Comparison of ENCODE assay signal across 20 cellular contexts in genomic region chr14:38866461-38866860, GRCh38.
DNase-seq lines count a peak whose midpoint lies in the region; ATAC-seq and TF ChIP-seq lines count a peak whose summit lies in the region.
"Had no signal": no experiment of that assay in that cellular context is flagged by ENCODE, and none has a peak within 500 bp of the region (broad histone marks: within the 10 kb centered on the region; RNA-seq: fewer than 3 reads in every experiment).

No MANE protein-coding gene starts in this region.

- peaks cover 30% of the 10 kb centered on the region for H3K4me1 Mint-ChIP-seq in mesothelial cell of epicardium
- H3K4me1 Mint-ChIP-seq: activated CD4-positive, alpha-beta T cell treated with anti-CD3 and anti-CD28 coated beads, Interleukin-2, amount 10 ng/mL, durations not matched to agents 24 days and 14 days; activated naive CD4-positive, alpha-beta T cell treated with anti-CD3 and anti-CD28 coated beads, Interleukin-2, amount 50 U/mL, for 24 hours; CD8-positive, alpha-beta memory T cell; naive thymus-derived CD8-positive, alpha-beta T cell had no signal

- ATAC-seq in GM19467 (IDR thresholded peaks at IDR 0.05; ENCODE audit: unreplicated experiment) = no peak
- ATAC-seq: body of pancreas; naive thymus-derived CD8-positive, alpha-beta T cell had no signal

- H3K27me3 Mint-ChIP-seq in mesothelial cell of epicardium (ENCODE audit: low read depth) = no peaks in the 10 kb centered on the region
- H3K27me3 Mint-ChIP-seq: dendritic cell treated with granulocyte-macrophage colony-stimulating factor and Interleukin-4, amounts not matched to agents 40 ng/mL and 50 ng/mL, for 4 days had no signal

- no peaks in the 10 kb centered on the region for H3K36me3 Mint-ChIP-seq in mesothelial cell of epicardium
- H3K36me3 Mint-ChIP-seq: activated naive CD4-positive, alpha-beta T cell treated with anti-CD3 and anti-CD28 coated beads, Interleukin-2, amount 50 U/mL, for 24 hours; CD8-positive, alpha-beta memory T cell had no signal

- H3K9me3 Mint-ChIP-seq in mesothelial cell of epicardium = peaks cover 15% of the 10 kb centered on the region
- H3K9me3 Mint-ChIP-seq: activated CD4-positive, alpha-beta T cell treated with anti-CD3 and anti-CD28 coated beads, Interleukin-2, amount 10 ng/mL, durations not matched to agents 24 days and 14 days; activated naive CD4-positive, alpha-beta T cell treated with anti-CD3 and anti-CD28 coated beads, Interleukin-2, amount 50 U/mL, for 24 hours had no signal

- peak; percentile 89 for DNase-seq in DMS153 (lab: John Stamatoyannopoulos, UW)
- peak; percentile 49 for DNase-seq in NCI-H128 (lab: John Stamatoyannopoulos, UW; ENCODE audit: unreplicated experiment)
- DNase-seq in NCI-H748 (lab: John Stamatoyannopoulos, UW; ENCODE audit: unreplicated experiment) = peak; percentile 88
- DNase-seq in iPS-NIHi11 (ENCODE audit: low spot score) = no peak
- DNase-seq in mesothelial cell of epicardium (ENCODE audit: low spot score in 2 of 2, unreplicated experiment in 2 of 2) = no peak
- no peak for DNase-seq in kidney glomerular epithelial cell (lab: John Stamatoyannopoulos, UW)
- DNase-seq: activated CD4-positive, alpha-beta T cell treated with anti-CD3 and anti-CD28 coated beads, Interleukin-2, amount 10 ng/mL, durations not matched to agents 24 days and 14 days; body of pancreas; CD8-positive, alpha-beta memory T cell; erythroblast; HCEC 1CT; Kasumi-1; naive thymus-derived CD8-positive, alpha-beta T cell; NCI-H2171; stimulated activated CD4-positive, alpha-beta T cell treated with anti-CD3 and anti-CD28 coated beads, Interleukin-12 subunit alpha, Interleukin-12 subunit beta, amount 100 ng/mL, for 4 hours; T1000 had no signal

- H3K4me3 Mint-ChIP-seq in mesothelial cell of epicardium = no peak overlapping the region
- H3K4me3 Mint-ChIP-seq: activated CD4-positive, alpha-beta T cell treated with anti-CD3 and anti-CD28 coated beads, Interleukin-2, amount 10 ng/mL, durations not matched to agents 24 days and 14 days; activated naive CD4-positive, alpha-beta T cell treated with anti-CD3 and anti-CD28 coated beads, Interleukin-2, amount 50 U/mL, for 24 hours; CD8-positive, alpha-beta memory T cell; dendritic cell treated with granulocyte-macrophage colony-stimulating factor and Interleukin-4, amounts not matched to agents 40 ng/mL and 50 ng/mL, for 4 days; naive thymus-derived CD8-positive, alpha-beta T cell had no signal

- H3K27ac Mint-ChIP-seq in mesothelial cell of epicardium = no peak overlapping the region
- H3K27ac Mint-ChIP-seq: activated CD4-positive, alpha-beta T cell treated with anti-CD3 and anti-CD28 coated beads, Interleukin-2, amount 10 ng/mL, durations not matched to agents 24 days and 14 days; activated naive CD4-positive, alpha-beta T cell treated with anti-CD3 and anti-CD28 coated beads, Interleukin-2, amount 50 U/mL, for 24 hours; CD8-positive, alpha-beta memory T cell; dendritic cell treated with granulocyte-macrophage colony-stimulating factor and Interleukin-4, amounts not matched to agents 40 ng/mL and 50 ng/mL, for 4 days; naive thymus-derived CD8-positive, alpha-beta T cell had no signal

- H3K27me3 ChIP-seq in layer of hippocampus (ENCODE audit: control insufficient read depth, insufficient read depth, low read length) = no peaks in the 10 kb centered on the region
- H3K27me3 ChIP-seq: body of pancreas had no signal

- TF ChIP-seq CTCF in mesothelial cell of epicardium (IDR thresholded peaks at IDR 0.05; ENCODE audit: unreplicated experiment) = no peak

- H3K27ac ChIP-seq in layer of hippocampus (ENCODE audit: low read depth, low read length) = peak overlapping the region; percentile 4
- H3K27ac ChIP-seq: body of pancreas had no signal

Comparison
In these comparisons a context has a peak if more than half of its experiments do, and no peak if none do; other contexts are left out.
1. DNase-seq: peak in DMS153 (single experiment), NCI-H128 (single experiment) and NCI-H748 (single experiment); none in iPS-NIHi11 (single experiment), mesothelial cell of epicardium (0 of 2) and kidney glomerular epithelial cell (single experiment).